Comparison of ENCODE assay signal across 8 cellular contexts in genomic region chr1:210448293-210448892, GRCh38.
DNase-seq lines count a peak whose midpoint lies in the region; ATAC-seq, FAIRE-seq and TF ChIP-seq lines count a peak whose summit lies in the region.

No MANE protein-coding gene starts in this region.

- CTCF ChIA-PET in activated naive CD4-positive, alpha-beta T cell treated with anti-CD3 and anti-CD28 coated beads for 36 hours (lab: Charles Lee): interaction anchor here (0.5 to 5.6 kb wide), 27 partner anchors 8 to 1066 kb away, joined by 3 to 55 read pairs (median 5); partner anchors contain the start of gene KCNH1

- peak; percentile 56 for DNase-seq in activated naive CD4-positive, alpha-beta T cell treated with anti-CD3 and anti-CD28 coated beads for 36 hours
- DNase-seq in activated naive CD4-positive, alpha-beta T cell treated with Interleukin-2 at 50 U/mL for 16 hours: no peak
- DNase-seq in LHCN-M2 (ENCODE audit: low read depth) (peak; percentile 71), RCC 7860 (ENCODE audit: low spot score) (peak; percentile 41), nephron progenitor cell (peak; percentile 13), UCSD-AML1 (lab: John Stamatoyannopoulos, UW; ENCODE audit: unreplicated experiment) (no peak)

- peaks cover 7% of the 10 kb centered on the region for H3K27me3 Mint-ChIP-seq in activated naive CD4-positive, alpha-beta T cell treated with anti-CD3 and anti-CD28 coated beads for 36 hours (ENCODE audit: low read depth)
- H3K27me3 Mint-ChIP-seq in nephron progenitor cell (ENCODE audit: low read depth, poor library complexity): peaks cover 2% of the 10 kb centered on the region

- intact Hi-C loops in activated naive CD4-positive, alpha-beta T cell treated with anti-CD3 and anti-CD28 coated beads for 36 hours (cut with micrococcal nuclease): loop anchor here (1.0 to 5.0 kb wide), 17 partner anchors 16 to 1129 kb away; partner anchors contain the start of genes KCNH1, RCOR3, SLC30A1 and UTP25

- no peaks in the 10 kb centered on the region for H3K36me3 Mint-ChIP-seq in activated naive CD4-positive, alpha-beta T cell treated with anti-CD3 and anti-CD28 coated beads for 36 hours (ENCODE audit: low read depth)
- peaks cover 6% of the 10 kb centered on the region for H3K36me3 Mint-ChIP-seq in nephron progenitor cell (ENCODE audit: low read depth)

- H3K4me1 Mint-ChIP-seq in activated naive CD4-positive, alpha-beta T cell treated with anti-CD3 and anti-CD28 coated beads for 36 hours (ENCODE audit: low read depth): peaks cover 31% of the 10 kb centered on the region
- H3K4me1 Mint-ChIP-seq in nephron progenitor cell: peaks cover 7% of the 10 kb centered on the region

- no peak for ATAC-seq in HG03520 (IDR thresholded peaks at IDR 0.05; ENCODE audit: unreplicated experiment)

- FAIRE-seq in RCC 7860 (lab: Jason Lieb, UNC) (peak; percentile 11), endometrium (lab: Jason Lieb, UNC) (peak; percentile 8)

- H3K4me3 Mint-ChIP-seq in activated naive CD4-positive, alpha-beta T cell treated with anti-CD3 and anti-CD28 coated beads for 36 hours: no peak overlapping the region
- H3K4me3 Mint-ChIP-seq in nephron progenitor cell: no peak overlapping the region

- peak; percentile 54 for TF ChIP-seq CTCF in nephron progenitor cell (IDR thresholded peaks at IDR 0.05)

- no peaks in the 10 kb centered on the region for H3K9me3 Mint-ChIP-seq in activated naive CD4-positive, alpha-beta T cell treated with anti-CD3 and anti-CD28 coated beads for 36 hours
- no peaks in the 10 kb centered on the region for H3K9me3 Mint-ChIP-seq in nephron progenitor cell

- no peak overlapping the region for H3K27ac Mint-ChIP-seq in activated naive CD4-positive, alpha-beta T cell treated with anti-CD3 and anti-CD28 coated beads for 36 hours
- H3K27ac Mint-ChIP-seq in nephron progenitor cell: no peak overlapping the region

Comparison
In these comparisons a context has a peak if more than half of its experiments do, and no peak if none do; other contexts are left out.
1. DNase-seq: peak in activated naive CD4-positive, alpha-beta T cell treated with anti-CD3 and anti-CD28 coated beads for 36 hours (single experiment), LHCN-M2 (single experiment), RCC 7860 (single experiment) and nephron progenitor cell (single experiment); none in activated naive CD4-positive, alpha-beta T cell treated with Interleukin-2 at 50 U/mL for 16 hours (single experiment) and UCSD-AML1 (single experiment).